Comparison of ENCODE assay signal across 15 cellular contexts in genomic region chr12:51773145-51773869, GRCh38.
DNase-seq lines count a peak whose midpoint lies in the region; ATAC-seq, FAIRE-seq and TF ChIP-seq lines count a peak whose summit lies in the region.
"Had no signal": no experiment of that assay in that cellular context is flagged by ENCODE, and none has a peak within 500 bp of the region (broad histone marks: within the 10 kb centered on the region; RNA-seq: fewer than 3 reads in every experiment).

No MANE protein-coding gene starts in this region.

- H3K4me3 ChIP-seq in bronchial epithelial cell (ENCODE audit: low read depth, low read length) (no peak overlapping the region), Peyer's patch (no peak overlapping the region)

- no peak overlapping the region for H3K27ac ChIP-seq in Peyer's patch

- no peak for ATAC-seq in GM19351 (IDR thresholded peaks at IDR 0.05; ENCODE audit: unreplicated experiment)
- no peak for ATAC-seq in HG03045 (IDR thresholded peaks at IDR 0.05; ENCODE audit: unreplicated experiment)
- ATAC-seq: stimulated activated memory B cell treated with anti-CD40 and anti-IgM and Interleukin-4, amounts not matched to agents 10 μg/mL and 1 μg/mL and 100 μg/mL, for 72 hours had no signal

- H3K9me3 ChIP-seq in Peyer's patch, result no peaks in the 10 kb centered on the region

- no peaks in the 10 kb centered on the region for H3K27me3 ChIP-seq in bronchial epithelial cell (ENCODE audit: control insufficient read depth, insufficient read depth, low read length)
- H3K27me3 ChIP-seq in Peyer's patch, result no peaks in the 10 kb centered on the region

- H3K4me1 ChIP-seq in Peyer's patch, result no peaks in the 10 kb centered on the region

- H3K36me3 ChIP-seq in bronchial epithelial cell (ENCODE audit: control insufficient read depth, insufficient read depth, low read length), result no peaks in the 10 kb centered on the region
- H3K36me3 ChIP-seq in Peyer's patch, result no peaks in the 10 kb centered on the region

- TF ChIP-seq CTCF in bronchial epithelial cell (IDR thresholded peaks at IDR 0.05; ENCODE audit: insufficient read depth, low read length, severe bottlenecking) (no peak), Peyer's patch (IDR thresholded peaks at IDR 0.05) (no peak)

- peak; percentile 51 for DNase-seq in Caki2 (ENCODE audit: low read depth)
- peak; percentile 87 for DNase-seq in M059J (ENCODE audit: low read depth)
- DNase-seq in bronchial epithelial cell (ENCODE audit: low read depth), result peak; percentile 79
- DNase-seq in lung microvascular endothelial cell (ENCODE audit: low read depth in 2 of 2), result peak; percentile 21 to 31
- DNase-seq in T1000 (lab: John Stamatoyannopoulos, UW), result no peak
- no peak for DNase-seq in Peyer's patch
- DNase-seq: activated CD4-positive, alpha-beta T cell treated with anti-CD3 and anti-CD28 coated beads, Interleukin-2, amount 50 U/mL, for 48 hours; glutamatergic neuron; naive B cell; NCI-H2029 treated with DMSO at 0.1 percent for 48 hours; SHP77; stimulated activated CD4-positive, alpha-beta T cell treated with anti-CD3 and anti-CD28 coated beads, Interleukin-12 subunit alpha, Interleukin-12 subunit beta, amount 100 ng/mL, for 4 hours had no signal

- TF ChIP-seq POLR2A in Peyer's patch (IDR thresholded peaks at IDR 0.05), result no peak

- no peak for FAIRE-seq in bronchial epithelial cell (lab: Jason Lieb, UNC)

- in situ Hi-C loops in Caki2 (cut with HindIII; ENCODE audit: low pct_unique_long_range_greater_than_20kb, low sequenced_read_pairs), result no loop called here

Comparison
In these comparisons a context has a peak if more than half of its experiments do, and no peak if none do; other contexts are left out.
1. DNase-seq: peak in Caki2 (single experiment), M059J (single experiment), bronchial epithelial cell (single experiment) and lung microvascular endothelial cell (2 of 2); none in T1000 (single experiment) and Peyer's patch (0 of 3).